Comparison of ENCODE assay signal across 24 cellular contexts in the genomic region with DNA sequence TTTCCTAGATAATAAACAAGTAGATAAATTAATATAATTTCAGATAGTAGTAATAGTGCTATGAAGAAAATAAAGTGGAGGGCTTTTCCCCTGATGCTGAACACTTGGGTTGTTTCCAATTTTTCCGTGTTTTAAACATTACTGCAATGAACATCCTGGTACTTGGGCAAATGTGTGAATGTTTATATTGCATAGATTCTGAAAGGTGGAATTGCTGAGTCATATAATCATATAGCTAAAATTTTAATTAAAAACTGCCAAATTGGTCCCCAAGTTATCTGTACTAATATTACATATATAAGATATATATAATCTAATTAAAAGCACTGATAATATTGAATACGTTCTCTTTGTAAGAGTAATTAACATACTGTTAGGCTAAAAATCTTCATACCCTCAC. TPM values are rescaled to one million over a fixed set of nuclear protein-coding genes. Genes with fewer than 3 reads are reported as not detected.
DNase-seq lines count a peak whose midpoint lies in the region; ATAC-seq, FAIRE-seq and TF ChIP-seq lines count a peak whose summit lies in the region.
"Had no signal": no experiment of that assay in that cellular context is flagged by ENCODE, and none has a peak within 500 bp of the region (broad histone marks: within the 10 kb centered on the region; RNA-seq: fewer than 3 reads in every experiment).

No MANE protein-coding gene starts in this region.

- no peak overlapping the region for H2AFZ ChIP-seq in IMR-90 (replicated peaks; ENCODE audit: low read length, poor library complexity)

- in situ Hi-C loops in IMR-90 (cut with MboI; ENCODE audit: low sequenced_read_pairs): no loop called here

- no peak overlapping the region for H3K4me2 ChIP-seq in IMR-90 (ENCODE audit: low read depth, low read length)
- H3K4me2 ChIP-seq: BLaER1 had no signal

- CTCF ChIA-PET in IMR-90 (lab: Yijun Ruan, JAX): no interaction called here

- H3K27ac ChIP-seq in cardiac muscle cell: peak overlapping the region; percentile 87
- no peak overlapping the region for H3K27ac ChIP-seq in right cardiac atrium (ENCODE audit: low read length)
- no peak overlapping the region for H3K27ac ChIP-seq in IMR-90 (ENCODE audit: insufficient read depth, low read length)
- peak overlapping the region in 3 of 5 donors; percentile 41 to 65 (median 64) for H3K27ac ChIP-seq in stomach
- H3K27ac ChIP-seq: 22Rv1, BLaER1, C4-2B had no signal

- H2AK9ac ChIP-seq in IMR-90 (replicated peaks; ENCODE audit: low read depth, low read length, poor library complexity): no peak overlapping the region

- H3K27me3 ChIP-seq in cardiac muscle cell (no peaks in the 10 kb centered on the region), right cardiac atrium (ENCODE audit: control insufficient read depth, insufficient read depth) (no peaks in the 10 kb centered on the region), IMR-90 (ENCODE audit: control insufficient read depth, insufficient read depth, low read length) (no peaks in the 10 kb centered on the region), stomach (no peaks in the 10 kb centered on the region)
- H3K27me3 ChIP-seq: BLaER1 had no signal

- 86% methylated on average over 2 of the region's 2 CpGs for WGBS in right cardiac atrium
- no CpG with 5 or more reads among the region's 2 CpGs for WGBS in IMR-90 (ENCODE audit: extremely low coverage in 2 of 2, insufficient read length in 1 of 2), 2 experiments
- WGBS in stomach, 5 donors: 51 to 63% (median 58%) methylated on average over 2 of the region's 2 CpGs

- H3K9me3 ChIP-seq in cardiac muscle cell (ENCODE audit: low read depth) (no peaks in the 10 kb centered on the region), right cardiac atrium (ENCODE audit: control insufficient read depth, low read length) (no peaks in the 10 kb centered on the region), IMR-90 (ENCODE audit: control insufficient read depth, insufficient read depth, low read length) (no peaks in the 10 kb centered on the region), stomach (no peaks in the 10 kb centered on the region)
- H3K9me3 ChIP-seq: BLaER1, Caco-2, HAP-1 had no signal

- DNase-seq in cardiac muscle cell (ENCODE audit: low read depth in 1 of 2, low spot score in 1 of 2): no peak
- no peak for DNase-seq in right cardiac atrium
- no peak for DNase-seq in IMR-90
- DNase-seq in stomach: no peak
- DNase-seq in immature natural killer cell: no peak
- no peak for DNase-seq in NCI-H1105 treated with DMSO at 0.1 percent for 48 hours (lab: John Stamatoyannopoulos, UW)
- no peak for DNase-seq in DMS53 (lab: John Stamatoyannopoulos, UW)
- DNase-seq: Caco-2; CD4-positive, CD25-positive, alpha-beta regulatory T cell; CD8-positive, alpha-beta T cell; DMS153; DMS79; EL; GDM1; GOT3; HFFc6 had no signal

- no peak overlapping the region for H4K8ac ChIP-seq in IMR-90 (ENCODE audit: low read depth in 2 of 2, low read length in 2 of 2)

- ATAC-seq in right cardiac atrium (no peak), IMR-90 (ENCODE audit: low read depth) (no peak)
- ATAC-seq: CD8-positive, alpha-beta T cell; GM12878 had no signal

- peaks cover 14% of the 10 kb centered on the region for H3K9me1 ChIP-seq in IMR-90 (ENCODE audit: insufficient read depth, low read length)

- H3K36me3 ChIP-seq in cardiac muscle cell (no peaks in the 10 kb centered on the region), IMR-90 (ENCODE audit: control insufficient read depth, insufficient read depth, low read length) (no peaks in the 10 kb centered on the region), stomach (no peaks in the 10 kb centered on the region)
- H3K36me3 ChIP-seq: BLaER1, HAP-1 had no signal

- H3K4me3 ChIP-seq in cardiac muscle cell: no peak overlapping the region
- H3K4me3 ChIP-seq in right cardiac atrium (ENCODE audit: low read length): no peak overlapping the region
- H3K4me3 ChIP-seq in IMR-90 (ENCODE audit: insufficient read depth, low read depth, low read length): no peak overlapping the region
- H3K4me3 ChIP-seq in stomach: no peak overlapping the region
- H3K4me3 ChIP-seq: BLaER1, GM12878, HAP-1 had no signal

- no peak overlapping the region for H3K18ac ChIP-seq in IMR-90 (ENCODE audit: low read depth, low read length)

- no peaks in the 10 kb centered on the region for H3K9me3 Mint-ChIP-seq in immature natural killer cell
- H3K9me3 Mint-ChIP-seq: CD8-positive, alpha-beta T cell; HFFc6 had no signal

- no peak for TF ChIP-seq RAD21 in IMR-90 (IDR thresholded peaks at IDR 0.05; ENCODE audit: low read length)

- H3K27me3 Mint-ChIP-seq in immature natural killer cell (ENCODE audit: low read depth in 3 of 3): peaks cover 0 to 1% (median 0%) of the 10 kb centered on the region in 3 donors

- no TSS peak for BruUV-seq in IMR-90 (replicated peaks; lab: Mats Ljungman, UMichigan)

- no peak overlapping the region for H3K4me3 Mint-ChIP-seq in immature natural killer cell
- H3K4me3 Mint-ChIP-seq: B cell; CD4-positive, CD25-positive, alpha-beta regulatory T cell; CD8-positive, alpha-beta T cell; HFFc6 had no signal

- intact Hi-C loops in right cardiac atrium (cut with DNase I) (loop anchor here in 1 of 4 donors (10.0 kb wide), 1 partner anchor 49 kb away; no protein-coding TSS in a partner anchor), IMR-90 (cut with micrococcal nuclease) (no loop called here), stomach (cut with DNase I; ENCODE audit: low total_unique reads) (no loop called here)

- no peak overlapping the region for H2BK15ac ChIP-seq in IMR-90 (ENCODE audit: low read depth, low read length)

- H3K56ac ChIP-seq in IMR-90 (ENCODE audit: extremely low read depth, insufficient read depth, low read length): no peak overlapping the region

- H2BK5ac ChIP-seq in IMR-90 (ENCODE audit: low read depth, low read length, poor library complexity, severe bottlenecking): no peak overlapping the region

- peaks cover 5% of the 10 kb centered on the region; the same call in 1 of the 2 replicates for H4K20me1 ChIP-seq in IMR-90 (ENCODE audit: insufficient read depth, low read length)
- H4K20me1 ChIP-seq: BLaER1 had no signal

- peaks cover 25% of the 10 kb centered on the region for H3K4me1 ChIP-seq in cardiac muscle cell (ENCODE audit: low read depth)
- peaks cover 1% of the 10 kb centered on the region for H3K4me1 ChIP-seq in right cardiac atrium (ENCODE audit: control insufficient read depth, insufficient read depth, low read length)
- peaks cover 14% of the 10 kb centered on the region for H3K4me1 ChIP-seq in IMR-90 (ENCODE audit: control insufficient read depth, insufficient read depth, low read length)
- peaks cover 9 to 59% (median 32%) of the 10 kb centered on the region in 4 donors for H3K4me1 ChIP-seq in stomach
- H3K4me1 ChIP-seq: BLaER1 had no signal

- FAIRE-seq in islet of Langerhans (lab: Jason Lieb, UNC): peak; percentile 56
- FAIRE-seq: GM12878, GM19239 had no signal

- no peak overlapping the region for H4K5ac ChIP-seq in IMR-90 (ENCODE audit: low read depth, low read length)

- H2AK5ac ChIP-seq in IMR-90 (ENCODE audit: low read depth, low read length): no peak overlapping the region

- H3K79me1 ChIP-seq in IMR-90 (ENCODE audit: low read depth in 1 of 2, low read length in 2 of 2): peaks cover 27 to 54% of the 10 kb centered on the region in 2 experiments

- H3K9ac ChIP-seq in IMR-90 (ENCODE audit: low read depth, low read length): no peak overlapping the region
- H3K9ac ChIP-seq: BLaER1 had no signal

- no peak overlapping the region for H2BK120ac ChIP-seq in IMR-90 (ENCODE audit: low read depth, low read length)

- TF ChIP-seq CTCF in cardiac muscle cell (IDR thresholded peaks at IDR 0.05; ENCODE audit: low read depth, low read length) (no peak), IMR-90 (conservative IDR thresholded peaks at IDR 0.05; ENCODE audit: low read depth, low read length) (no peak), stomach (IDR thresholded peaks at IDR 0.05) (no peak)

- H3K4me1 Mint-ChIP-seq in immature natural killer cell: peaks cover 0 to under 1% of the 10 kb centered on the region in 2 donors
- H3K4me1 Mint-ChIP-seq: B cell; CD4-positive, CD25-positive, alpha-beta regulatory T cell had no signal

- no peaks in the 10 kb centered on the region for H3K36me3 Mint-ChIP-seq in immature natural killer cell
- H3K36me3 Mint-ChIP-seq: CD4-positive, CD25-positive, alpha-beta regulatory T cell; CD8-positive, alpha-beta T cell had no signal

- H2BK20ac ChIP-seq in IMR-90 (ENCODE audit: low read depth, low read length): no peak overlapping the region

- no peak overlapping the region for H3K14ac ChIP-seq in IMR-90 (replicated peaks; ENCODE audit: low read depth, low read length)

- TF ChIP-seq EP300 in stomach (IDR thresholded peaks at IDR 0.05): no peak

- H3K27ac Mint-ChIP-seq in immature natural killer cell: no peak overlapping the region
- H3K27ac Mint-ChIP-seq: B cell; CD4-positive, CD25-positive, alpha-beta regulatory T cell; CD8-positive, alpha-beta T cell had no signal

- dilution Hi-C loops in IMR-90 (cut with HindIII; ENCODE audit: low sequenced_read_pairs, unreplicated experiment): no loop called here

- H4K91ac ChIP-seq in IMR-90 (ENCODE audit: insufficient read depth, low read depth, low read length): no peak overlapping the region

- TF ChIP-seq POLR2A in IMR-90 (IDR thresholded peaks at IDR 0.05; ENCODE audit: low read depth, low read length) (no peak), stomach (IDR thresholded peaks at IDR 0.05) (no peak)

- POLR2A ChIA-PET in IMR-90 (lab: Charles Lee; ENCODE audit: unreplicated experiment): no interaction called here

- no peak overlapping the region for H3K4ac ChIP-seq in IMR-90 (ENCODE audit: low read depth, low read length)

- no peak overlapping the region for H3K23ac ChIP-seq in IMR-90 (ENCODE audit: low read depth, low read length)

TF ChIP-seq in IMR-90, 13 proteins besides CTCF, POLR2A, EP300 and RAD21:
- TF ChIP-seq NFE2L2 (IDR thresholded peaks at IDR 0.05; ENCODE audit: low read depth, low read length) (peak; percentile 69), MAFK (IDR thresholded peaks at IDR 0.05; ENCODE audit: low read depth, low read length) (peak; percentile 48)
- TF ChIP-seq, protein P1, sequence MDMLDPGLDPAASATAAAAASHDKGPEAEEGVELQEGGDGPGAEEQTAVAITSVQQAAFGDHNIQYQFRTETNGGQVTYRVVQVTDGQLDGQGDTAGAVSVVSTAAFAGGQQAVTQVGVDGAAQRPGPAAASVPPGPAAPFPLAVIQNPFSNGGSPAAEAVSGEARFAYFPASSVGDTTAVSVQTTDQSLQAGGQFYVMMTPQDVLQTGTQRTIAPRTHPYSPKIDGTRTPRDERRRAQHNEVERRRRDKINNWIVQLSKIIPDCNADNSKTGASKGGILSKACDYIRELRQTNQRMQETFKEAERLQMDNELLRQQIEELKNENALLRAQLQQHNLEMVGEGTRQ (IDR thresholded peaks at IDR 0.05; ENCODE audit: low read depth, low read length): no peak
TF ChIP-seq in IMR-90: peak in this region for 2.

RNA-seq across cellular contexts. Expression of gene PPP2R3A, which starts 10.0 kb away (rescaled TPM):
- total RNA-seq in cardiac muscle cell: 31.3 and 43.9 TPM in 2 replicates
- 18.3 and 35.7 TPM in 2 replicates for polyA plus RNA-seq in cardiac muscle cell
- total RNA-seq in right cardiac atrium: 10 to 100 TPM; 40.9 to 89.6 (median 68.3) TPM
- 26.4 TPM for polyA plus RNA-seq in right cardiac atrium
- total RNA-seq in IMR-90 (2012; rRNA removed): 37.3 and 46.7 TPM in 2 replicates
- 10.2 and 11.3 TPM in 2 replicates for polyA plus RNA-seq in IMR-90 (2012; rRNA removed)
- 2.6 and 5.4 TPM in 2 replicates for polyA plus RNA-seq in IMR-90 (2012; cell fraction: cytosol; rRNA removed)
- 0.97 and 6.1 TPM in 2 replicates for polyA plus RNA-seq in IMR-90 (2012; cell fraction: nucleus; rRNA removed; ENCODE audit: low replicate concordance)
- 10 to 100 TPM; 11.6 to 51.8 (median 34.7) TPM for total RNA-seq in stomach
- 1 to 10 TPM; 2.8 to 5.2 (median 4.3) TPM for polyA plus RNA-seq in stomach
- under 1 TPM; 0.06 to 0.24 (median 0.09) TPM for polyA plus RNA-seq in immature natural killer cell

Comparison
In these comparisons a context has a peak if more than half of its experiments do, and no peak if none do; other contexts are left out.
1. H3K27ac ChIP-seq: peak in cardiac muscle cell (single experiment) and stomach (3 of 5); none in right cardiac atrium (single experiment) and IMR-90 (single experiment).